Comparison of ENCODE assay signal across 19 cellular contexts in the genomic region with DNA sequence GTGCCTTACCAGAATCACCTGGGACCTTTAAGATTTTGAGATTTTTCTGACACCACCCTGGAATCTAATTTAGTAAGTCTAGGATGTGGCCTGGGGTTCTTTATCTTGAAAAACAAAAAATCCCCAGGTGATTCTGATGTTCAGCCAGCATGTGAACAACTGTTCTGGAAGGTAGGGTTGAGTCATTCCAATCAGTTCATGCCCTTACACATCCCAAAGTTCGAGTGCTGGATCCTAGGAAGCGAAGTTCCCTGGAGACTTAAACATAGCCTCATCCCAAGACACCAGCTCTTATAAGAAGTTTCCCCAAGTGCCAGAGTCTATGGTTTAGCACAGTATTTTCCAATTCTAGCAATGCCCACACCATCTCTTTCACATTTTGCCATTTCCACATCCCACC. TPM values are rescaled to one million over a fixed set of nuclear protein-coding genes. Genes with fewer than 3 reads are reported as not detected.
"Had no signal": no experiment of that assay in that cellular context is flagged by ENCODE, and none has a peak within 500 bp of the region (broad histone marks: within the 10 kb centered on the region; RNA-seq: fewer than 3 reads in every experiment).

No MANE protein-coding gene starts in this region.

- H3K4me2 ChIP-seq: hepatocyte had no signal

- ATAC-seq: left colon; mucosa of descending colon; naive thymus-derived CD8-positive, alpha-beta T cell; stimulated activated naive B cell treated with anti-CD40 and anti-IgM and Interleukin-4, amounts not matched to agents 10 μg/mL and 1 μg/mL and 100 μg/mL, for 72 hours; stimulated activated naive CD8-positive, alpha-beta T cell treated with anti-CD3 and anti-CD28 coated beads, Interleukin-15, amount 100 ng/mL, for 72 hours had no signal

- H3K36me3 ChIP-seq: neutrophil, sigmoid colon, tibial nerve had no signal

- H3K4me3 Mint-ChIP-seq: naive thymus-derived CD8-positive, alpha-beta T cell; stimulated activated naive B cell treated with anti-CD40 and anti-IgM and Interleukin-4, amounts not matched to agents 10 μg/mL and 1 μg/mL and 100 μg/mL, for 72 hours; stimulated activated naive CD8-positive, alpha-beta T cell treated with anti-CD3 and anti-CD28 coated beads, Interleukin-15, amount 100 ng/mL, for 72 hours had no signal

- H3K9me3 ChIP-seq: mucosa of descending colon, neutrophil, sigmoid colon, testis, tibial nerve had no signal

- H3K27me3 ChIP-seq: hepatocyte, sigmoid colon, testis, tibial nerve had no signal

- DNase-seq: cortex of kidney; dorsolateral prefrontal cortex; effector CD8-positive, alpha-beta T cell; foreskin melanocyte; head of caudate nucleus; left colon; mucosa of descending colon; naive thymus-derived CD8-positive, alpha-beta T cell; sigmoid colon; stimulated activated CD4-positive, alpha-beta T cell treated with anti-CD3 and anti-CD28 coated beads, Interleukin-2, amount 100 ng/mL, for 24 hours; stimulated activated CD4-positive, alpha-beta T cell treated with anti-CD3 and anti-CD28 coated beads, Interleukin-4, amount 100 ng/mL, for 4 hours; stimulated activated naive B cell treated with anti-CD40 and anti-IgM and Interleukin-4, amounts not matched to agents 10 μg/mL and 1 μg/mL and 100 μg/mL, for 72 hours; stimulated activated naive CD8-positive, alpha-beta T cell treated with anti-CD3 and anti-CD28 coated beads, Interleukin-15, amount 100 ng/mL, for 72 hours; testis had no signal

- H3K27ac Mint-ChIP-seq: naive thymus-derived CD8-positive, alpha-beta T cell; stimulated activated naive B cell treated with anti-CD40 and anti-IgM and Interleukin-4, amounts not matched to agents 10 μg/mL and 1 μg/mL and 100 μg/mL, for 72 hours; stimulated activated naive CD8-positive, alpha-beta T cell treated with anti-CD3 and anti-CD28 coated beads, Interleukin-15, amount 100 ng/mL, for 72 hours had no signal

- H3K27ac ChIP-seq: dorsolateral prefrontal cortex, hepatocyte, neutrophil, sigmoid colon, testis, tibial nerve had no signal

- H3K4me3 ChIP-seq: dorsolateral prefrontal cortex, hepatocyte, mucosa of descending colon, sigmoid colon, skin epidermis, testis, tibial nerve had no signal

- H3K79me2 ChIP-seq: hepatocyte had no signal

- H3K4me1 ChIP-seq: sigmoid colon, testis, tibial nerve had no signal

- H2AFZ ChIP-seq: hepatocyte had no signal

- H3K36me3 Mint-ChIP-seq: naive thymus-derived CD8-positive, alpha-beta T cell; stimulated activated naive B cell treated with anti-CD40 and anti-IgM and Interleukin-4, amounts not matched to agents 10 μg/mL and 1 μg/mL and 100 μg/mL, for 72 hours had no signal

- H3K4me1 Mint-ChIP-seq: stimulated activated naive B cell treated with anti-CD40 and anti-IgM and Interleukin-4, amounts not matched to agents 10 μg/mL and 1 μg/mL and 100 μg/mL, for 72 hours had no signal

RNA-seq across cellular contexts. Expression of gene TSHZ2, which starts 6.3 kb away (rescaled TPM):
- total RNA-seq: pulmonary artery endothelial cell had no signal
